In genomic region chr7:124723012-124723411, GRCh38 we compare ENCODE assay signal across 15 cellular contexts. TPM values are rescaled to one million over a fixed set of nuclear protein-coding genes. Genes with fewer than 3 reads are reported as not detected.
A peak's percentile ranks its signal among the peaks of the same experiment; 100 is the strongest.
DNase-seq lines count a peak whose midpoint lies in the region; ATAC-seq, FAIRE-seq and TF ChIP-seq lines count a peak whose summit lies in the region.
"Had no signal": no experiment of that assay in that cellular context is flagged by ENCODE, and none has a peak within 500 bp of the region (broad histone marks: within the 10 kb centered on the region; RNA-seq: fewer than 3 reads in every experiment).

No MANE protein-coding gene starts in this region.

- H3K9ac ChIP-seq in H1 (replicated peaks in 1 of 4; ENCODE audit: extremely low read depth in 1 of 4, low read depth in 3 of 4, low read length in 3 of 4) (no peak overlapping the region), HepG2 (ENCODE audit: insufficient read depth, low read depth, low read length) (no peak overlapping the region), Karpas-422 (ENCODE audit: low read length) (no peak overlapping the region)

- H3K36me3 Mint-ChIP-seq in activated CD4-positive, alpha-beta T cell treated with anti-CD3 and anti-CD28 coated beads, Interleukin-2, amount 10 ng/mL, durations not matched to agents 7 days and 5 days (ENCODE audit: low read depth) = no peaks in the 10 kb centered on the region

- no peaks in the 10 kb centered on the region for H3K9me2 ChIP-seq in Karpas-422 (replicated peaks; ENCODE audit: insufficient read depth, low read length)

- ATAC-seq in Panc1 = peak; percentile 38; the same call in 1 of the 2 replicates
- no peak for ATAC-seq in HepG2
- ATAC-seq: activated T-helper 17 cell treated with anti-CD3 and anti-CD28 coated beads, Interleukin-2, amount 50 U/mL, for 72 hours; left lobe of liver had no signal

- 89% methylated on average over 2 of the region's 2 CpGs; no CpG with 5 or more reads in 1 of the 2 experiments for WGBS in H1 (ENCODE audit: extremely low coverage in 1 of 2, insufficient coverage in 1 of 2, insufficient read length in 1 of 2, insufficient replicate concordance in 2 of 2, low coverage in 1 of 2, low lambda C conversion rate in 2 of 2, missing lambda C conversion rate in 1 of 2), 2 experiments
- 17% methylated on average over 2 of the region's 2 CpGs for WGBS in HepG2 (ENCODE audit: low lambda C conversion rate)

- H3K4me3 Mint-ChIP-seq in activated CD4-positive, alpha-beta T cell treated with anti-CD3 and anti-CD28 coated beads, Interleukin-2, amount 10 ng/mL, durations not matched to agents 7 days and 5 days = no peak overlapping the region
- H3K4me3 Mint-ChIP-seq: activated T-helper 17 cell treated with anti-CD3 and anti-CD28 coated beads, Interleukin-2, amount 50 U/mL, for 72 hours; neural crest cell had no signal

- H4K91ac ChIP-seq in H1 (replicated peaks; ENCODE audit: insufficient read length, low read length) = no peak overlapping the region

- peak; percentile 19 for FAIRE-seq in H1 (lab: Jason Lieb, UNC)
- FAIRE-seq in HepG2 (lab: Jason Lieb, UNC) = no peak

- no peaks in the 10 kb centered on the region for H3K9me3 ChIP-seq in Panc1 (ENCODE audit: control insufficient read depth, insufficient read depth, low read depth, low read length)
- no peaks in the 10 kb centered on the region for H3K9me3 ChIP-seq in H1 (ENCODE audit: insufficient read depth in 2 of 2, low read depth in 1 of 2, low read length in 1 of 2)
- no peaks in the 10 kb centered on the region for H3K9me3 ChIP-seq in HepG2 (ENCODE audit: low read length)
- no peaks in the 10 kb centered on the region for H3K9me3 ChIP-seq in Karpas-422 (ENCODE audit: low read length)
- H3K9me3 ChIP-seq: vagina had no signal

- no peak overlapping the region for H2BK5ac ChIP-seq in H1 (ENCODE audit: low read depth, low read length)

- no peak for TF ChIP-seq RAD21 in H1 (IDR thresholded peaks at IDR 0.05 in 1 of 2, conservative IDR thresholded peaks at IDR 0.05 in 1 of 2; ENCODE audit: low read depth in 2 of 2, low read length in 2 of 2)
- no peak for TF ChIP-seq RAD21 in HepG2 (CRISPR knock-in tag; IDR thresholded peaks at IDR 0.05)

- no peak overlapping the region for H3K14ac ChIP-seq in H1 (ENCODE audit: insufficient read length)

- H3K4ac ChIP-seq in H1 (replicated peaks; ENCODE audit: insufficient read length, low read depth, low read length) = no peak overlapping the region

- no peak for TF ChIP-seq POLR2A in H1 (IDR thresholded peaks at IDR 0.05; ENCODE audit: control extremely low read depth in 1 of 2, low read depth in 2 of 2, low read length in 2 of 2)
- no peak for TF ChIP-seq POLR2A in HepG2 (IDR thresholded peaks at IDR 0.05; ENCODE audit: insufficient read depth in 1 of 2, low read depth in 2 of 2, low read length in 2 of 2)

- no peak overlapping the region for H2BK15ac ChIP-seq in H1 (ENCODE audit: low read length)

- no peak overlapping the region for H2BK12ac ChIP-seq in H1 (ENCODE audit: low read depth, low read length)

- H2AFZ ChIP-seq in H1 (ENCODE audit: low read length) (no peak overlapping the region), HepG2 (ENCODE audit: low read length) (no peak overlapping the region), Karpas-422 (ENCODE audit: low read length) (no peak overlapping the region)

- no peak overlapping the region for H4K5ac ChIP-seq in H1 (ENCODE audit: insufficient read length, low read depth, low read length)

- TF ChIP-seq CTCF in Panc1 (IDR thresholded peaks at IDR 0.05) (no peak), H1 (IDR thresholded peaks at IDR 0.05; ENCODE audit: control extremely low read depth in 1 of 3, insufficient read depth in 1 of 3, low read depth in 1 of 3, low read length in 3 of 3) (no peak), HepG2 (CRISPR knock-in tag; IDR thresholded peaks at IDR 0.05) (no peak)

- H3K36me3 ChIP-seq in Panc1 (ENCODE audit: control insufficient read depth, insufficient read depth, low read length) = no peaks in the 10 kb centered on the region
- H3K36me3 ChIP-seq in H1 (ENCODE audit: control insufficient read depth in 2 of 4, insufficient read depth in 4 of 4, low read length in 3 of 4) = no peaks in the 10 kb centered on the region
- H3K36me3 ChIP-seq in HepG2 (replicated peaks in 1 of 2; ENCODE audit: control insufficient read depth in 1 of 2, insufficient read depth in 2 of 2, low read length in 2 of 2) = no peaks in the 10 kb centered on the region
- no peaks in the 10 kb centered on the region for H3K36me3 ChIP-seq in Karpas-422 (ENCODE audit: insufficient read depth, low read length)
- H3K36me3 ChIP-seq: vagina had no signal

- POLR2A ChIA-PET in Panc1 (lab: Charles Lee) = no interaction called here
- POLR2A ChIA-PET in H1 (lab: Charles Lee; ENCODE audit: partially characterized antibody) = no interaction called here
- POLR2A ChIA-PET in HepG2 (lab: Yijun Ruan, JAX) = no interaction called here
- POLR2A ChIA-PET in activated CD4-positive, alpha-beta T cell treated with anti-CD3 and anti-CD28 coated beads, Interleukin-2, amount 10 ng/mL, durations not matched to agents 7 days and 5 days (lab: Charles Lee) = no interaction called here

- H3K4me3 ChIP-seq in Panc1 (ENCODE audit: low read depth in 2 of 2, low read length in 2 of 2) (no peak overlapping the region), H1 (ENCODE audit: extremely low read depth in 1 of 4, insufficient read depth in 2 of 4, low read depth in 3 of 4, low read length in 4 of 4) (no peak overlapping the region), HepG2 (replicated peaks in 1 of 3; ENCODE audit: insufficient read depth in 1 of 3, low read depth in 2 of 3, low read length in 3 of 3) (no peak overlapping the region), Karpas-422 (ENCODE audit: low read length) (no peak overlapping the region)
- H3K4me3 ChIP-seq: vagina had no signal

- H3K27me3 ChIP-seq in Panc1 (ENCODE audit: control insufficient read depth, insufficient read depth, low read length) (no peaks in the 10 kb centered on the region), H1 (replicated peaks in 1 of 4; ENCODE audit: control insufficient read depth in 3 of 4, extremely low read depth in 1 of 4, insufficient read depth in 3 of 4, low read length in 3 of 4) (no peaks in the 10 kb centered on the region), HepG2 (ENCODE audit: control insufficient read depth in 1 of 2, insufficient read depth in 2 of 2, low read length in 2 of 2) (no peaks in the 10 kb centered on the region), Karpas-422 (ENCODE audit: low read length) (no peaks in the 10 kb centered on the region)
- H3K27me3 ChIP-seq: vagina had no signal

- H2AK5ac ChIP-seq in H1 (ENCODE audit: low read depth, low read length) = no peak overlapping the region

- no peak overlapping the region for H3K4me2 ChIP-seq in H1 (ENCODE audit: insufficient read depth in 1 of 2, low read depth in 2 of 2, low read length in 2 of 2)
- no peak overlapping the region for H3K4me2 ChIP-seq in HepG2 (ENCODE audit: low read depth, low read length)
- H3K4me2 ChIP-seq in Karpas-422 (ENCODE audit: low read depth, low read length, poor library complexity, severe bottlenecking) = no peak overlapping the region

- no peak overlapping the region for H2BK20ac ChIP-seq in H1 (ENCODE audit: low read length)

- no TSS peak for BruUV-seq in Panc1 (replicated peaks; lab: Mats Ljungman, UMichigan)
- BruUV-seq in HepG2 (replicated peaks; lab: Mats Ljungman, UMichigan) = no TSS peak

- in situ Hi-C loops in Caki2 (cut with HindIII; ENCODE audit: low pct_unique_long_range_greater_than_20kb, low sequenced_read_pairs) = no loop called here
- in situ Hi-C loops in Panc1 (cut with HindIII; ENCODE audit: low pct_unique_long_range_greater_than_20kb, low sequenced_read_pairs) = no loop called here
- in situ Hi-C loops in HepG2 (cut with HindIII; ENCODE audit: extremely low pct_ligation_motif_present, low pct_unique_long_range_greater_than_20kb) = no loop called here

- intact Hi-C loops in Panc1 (cut with micrococcal nuclease; ENCODE audit: unreplicated experiment) (no loop called here), HepG2 (cut with micrococcal nuclease; ENCODE audit: unreplicated experiment) (no loop called here)

- CTCF ChIA-PET in Panc1 (lab: Charles Lee) (no interaction called here), H1 (lab: Charles Lee; ENCODE audit: partially characterized antibody) (interaction anchor here (1.5 kb wide), 1 partner anchor 13 kb away, joined by 5 read pairs; no protein-coding TSS in a partner anchor), HepG2 (lab: Yijun Ruan, JAX; ENCODE audit: low intra/inter-chr PET ratio, low total read pairs) (no interaction called here)
- CTCF ChIA-PET in activated CD4-positive, alpha-beta T cell treated with anti-CD3 and anti-CD28 coated beads, Interleukin-2, amount 10 ng/mL, durations not matched to agents 7 days and 5 days (lab: Charles Lee) = no interaction called here

- H4K8ac ChIP-seq in H1 (ENCODE audit: extremely low read depth, insufficient read depth, low read length) = no peak overlapping the region

- DNase-seq in Caki2 (ENCODE audit: low read depth) = peak; percentile 40
- no peak for DNase-seq in Panc1 (ENCODE audit: low read depth, low spot score)
- no peak for DNase-seq in H1 (ENCODE audit: low read depth in 1 of 2, low spot score in 2 of 2)
- DNase-seq in HepG2 (ENCODE audit: low spot score) = peak; percentile 16
- DNase-seq in activated CD4-positive, alpha-beta T cell treated with anti-CD3 and anti-CD28 coated beads, Interleukin-2, amount 10 ng/mL, durations not matched to agents 7 days and 5 days = no peak
- no peak for DNase-seq in Karpas-422
- no peak for DNase-seq in COLO668 (lab: John Stamatoyannopoulos, UW; ENCODE audit: unreplicated experiment)
- DNase-seq in T-helper 9 cell = no peak
- DNase-seq: cerebellar nuclear complex; NCI-H524 treated with DMSO at 0.1 percent for 48 hours; stimulated activated CD4-positive, alpha-beta T cell treated with anti-CD3 and anti-CD28 coated beads, Interleukin-12 subunit alpha, Interleukin-12 subunit beta, amount 100 ng/mL, for 4 hours had no signal

- no peaks in the 10 kb centered on the region for H3K79me2 ChIP-seq in H1 (ENCODE audit: control insufficient read depth in 1 of 2, insufficient read depth in 2 of 2, low read length in 2 of 2)
- H3K79me2 ChIP-seq in HepG2 (ENCODE audit: insufficient read depth, low read length) = no peaks in the 10 kb centered on the region
- no peaks in the 10 kb centered on the region for H3K79me2 ChIP-seq in Karpas-422 (ENCODE audit: low read length)

- no peak for TF ChIP-seq EP300 in H1 (IDR thresholded peaks at IDR 0.05; ENCODE audit: borderline replicate concordance in 1 of 2, low read depth in 2 of 2, low read length in 2 of 2)
- no peak for TF ChIP-seq EP300 in HepG2 (IDR thresholded peaks at IDR 0.05; ENCODE audit: low read depth in 2 of 2, low read length in 2 of 2)
- no peak for TF ChIP-seq EP300 in HepG2 (CRISPR knock-in tag; IDR thresholded peaks at IDR 0.05; ENCODE audit: borderline replicate concordance)

- H3K23ac ChIP-seq in H1 (ENCODE audit: insufficient read length) = no peak overlapping the region

- no peaks in the 10 kb centered on the region for H3K27me3 Mint-ChIP-seq in activated CD4-positive, alpha-beta T cell treated with anti-CD3 and anti-CD28 coated beads, Interleukin-2, amount 10 ng/mL, durations not matched to agents 7 days and 5 days
- H3K27me3 Mint-ChIP-seq: activated T-helper 17 cell treated with anti-CD3 and anti-CD28 coated beads, Interleukin-2, amount 50 U/mL, for 72 hours had no signal

- no peak overlapping the region for H3K27ac Mint-ChIP-seq in activated CD4-positive, alpha-beta T cell treated with anti-CD3 and anti-CD28 coated beads, Interleukin-2, amount 10 ng/mL, durations not matched to agents 7 days and 5 days
- H3K27ac Mint-ChIP-seq: activated T-helper 17 cell treated with anti-CD3 and anti-CD28 coated beads, Interleukin-2, amount 50 U/mL, for 72 hours had no signal

- no peaks in the 10 kb centered on the region for H3K9me3 Mint-ChIP-seq in activated CD4-positive, alpha-beta T cell treated with anti-CD3 and anti-CD28 coated beads, Interleukin-2, amount 10 ng/mL, durations not matched to agents 7 days and 5 days
- H3K9me3 Mint-ChIP-seq: activated T-helper 17 cell treated with anti-CD3 and anti-CD28 coated beads, Interleukin-2, amount 50 U/mL, for 72 hours had no signal

- no peak overlapping the region for H3K56ac ChIP-seq in H1 (replicated peaks; ENCODE audit: insufficient read length, low read depth, low read length)

- H3K27ac ChIP-seq in Panc1 (ENCODE audit: low read length) (no peak overlapping the region), H1 (ENCODE audit: low read depth, low read length) (no peak overlapping the region), HepG2 (ENCODE audit: extremely low read length, insufficient read depth, low read length) (no peak overlapping the region), Karpas-422 (ENCODE audit: low read length) (no peak overlapping the region)
- H3K27ac ChIP-seq: vagina had no signal

- H3K4me1 ChIP-seq in Panc1 (ENCODE audit: control insufficient read depth, insufficient read depth, low read length) = no peaks in the 10 kb centered on the region
- peaks cover 0 to 6% (median 2%) of the 10 kb centered on the region in 4 experiments; a peak in 2 of 7 replicates for H3K4me1 ChIP-seq in H1 (replicated peaks in 1 of 4; ENCODE audit: control insufficient read depth in 3 of 4, insufficient read depth in 4 of 4, low read length in 3 of 4)
- H3K4me1 ChIP-seq in HepG2 (ENCODE audit: insufficient read depth, low read length) = peaks cover 22% of the 10 kb centered on the region
- no peaks in the 10 kb centered on the region for H3K4me1 ChIP-seq in Karpas-422 (ENCODE audit: low read length)
- H3K4me1 ChIP-seq: vagina had no signal

- H3K18ac ChIP-seq in H1 (ENCODE audit: extremely low read depth, low read length) = no peak overlapping the region

- H4K20me1 ChIP-seq in H1 (replicated peaks in 1 of 2; ENCODE audit: control insufficient read depth in 1 of 2, insufficient read depth in 2 of 2, low read length in 2 of 2) (no peaks in the 10 kb centered on the region), HepG2 (ENCODE audit: insufficient read depth, low read length) (no peaks in the 10 kb centered on the region), Karpas-422 (ENCODE audit: insufficient read depth, low read depth, low read length) (no peaks in the 10 kb centered on the region)

- no peaks in the 10 kb centered on the region for H3K23me2 ChIP-seq in H1 (ENCODE audit: low read depth, low read length)

- H3K79me1 ChIP-seq in H1 (ENCODE audit: low read depth, low read length) = no peaks in the 10 kb centered on the region

- no peaks in the 10 kb centered on the region for H3K4me1 Mint-ChIP-seq in activated CD4-positive, alpha-beta T cell treated with anti-CD3 and anti-CD28 coated beads, Interleukin-2, amount 10 ng/mL, durations not matched to agents 7 days and 5 days
- H3K4me1 Mint-ChIP-seq: activated T-helper 17 cell treated with anti-CD3 and anti-CD28 coated beads, Interleukin-2, amount 50 U/mL, for 72 hours had no signal

- H2BK120ac ChIP-seq in H1 (replicated peaks; ENCODE audit: low read depth, low read length) = no peak overlapping the region

RNA-seq across cellular contexts. Expression of gene GPR37, which starts 42.6 kb away (rescaled TPM):
- total RNA-seq in Caki2 (2014; rRNA removed; shearing (Covaris generic); ENCODE audit: low replicate concordance) = not detected in 2 replicates
- 1.3 TPM for total RNA-seq in Panc1 (2021; ENCODE audit: unreplicated experiment)
- polyA plus RNA-seq in Panc1 (2012; ENCODE audit: insufficient read length) = 0.59 TPM
- 15.5 and 17.4 TPM in 2 replicates for total RNA-seq in H1 (2021; fragmentation: NEBNext Ultra II Directional; extraction: Animal tissue kit (Norgen Biotek cat#: 25700))
- 1.5 and 3.1 TPM in 2 replicates for polyA plus RNA-seq in H1 (2011; rRNA removed)
- polyA plus RNA-seq in H1 (2011; cell fraction: cytosol; rRNA removed) = 2.2 TPM
- 3.0 TPM for polyA plus RNA-seq in H1 (2011; cell fraction: nucleus; rRNA removed)
- polyA plus RNA-seq in H1 (2012, experiment 1 of 2) = 5.0 to 7.8 TPM (median 6.1 TPM) in 4 replicates
- 5.4 TPM for polyA plus RNA-seq in H1 (2012, experiment 2 of 2)
- polyA plus RNA-seq in H1 (2013, experiment 1 of 2) = 24.4 TPM
- 24.6 TPM for polyA plus RNA-seq in H1 (2013, experiment 2 of 2)
- 3.4 and 4.6 TPM in 2 replicates for polyA minus RNA-seq in H1 (2011; rRNA and poly(A)+ RNA removed)
- 2.7 TPM for polyA minus RNA-seq in H1 (2011; cell fraction: cytosol; rRNA and poly(A)+ RNA removed)
- polyA minus RNA-seq in H1 (2011; cell fraction: nucleus; rRNA and poly(A)+ RNA removed) = 5.5 TPM
- not detected in 2 replicates for total RNA-seq in HepG2 (2016; rRNA removed; fragmentation: Illumina TruSeq; extraction: Trizol)
- not detected in 2 replicates for total RNA-seq in HepG2 (2016; cell fraction: cytosol; rRNA removed; fragmentation: Illumina TruSeq; extraction: Trizol; ENCODE audit: low read depth)
- not detected in 2 replicates for total RNA-seq in HepG2 (2016; cell fraction: insoluble cytoplasmic fraction; rRNA removed; fragmentation: Illumina TruSeq; extraction: Trizol)
- total RNA-seq in HepG2 (2016; cell fraction: membrane; rRNA removed; fragmentation: Illumina TruSeq; extraction: Trizol) = not detected in 2 replicates
- total RNA-seq in HepG2 (2016; cell fraction: nucleus; rRNA removed; fragmentation: Illumina TruSeq; extraction: Trizol) = not detected in 2 replicates
- polyA plus RNA-seq in HepG2 (2011; rRNA removed) = not detected in 2 replicates
- polyA plus RNA-seq in HepG2 (2011; cell fraction: cytosol; rRNA removed) = not detected in 2 replicates
- polyA plus RNA-seq in HepG2 (2011; cell fraction: nucleus; rRNA removed) = 0.03 TPM in 1 of 2 replicates, not detected in the other
- polyA plus RNA-seq in HepG2 (2012) = not detected in 2 replicates
- not detected in 2 replicates for polyA plus RNA-seq in HepG2 (2016; cell fraction: cytosol; fragmentation: Illumina TruSeq; extraction: Trizol; ENCODE audit: low read depth)
- not detected in 2 replicates for polyA plus RNA-seq in HepG2 (2016; cell fraction: insoluble cytoplasmic fraction; fragmentation: Illumina TruSeq; extraction: Trizol; ENCODE audit: low read depth)
- not detected in 2 replicates for polyA plus RNA-seq in HepG2 (2016; cell fraction: membrane; fragmentation: Illumina TruSeq; extraction: Trizol; ENCODE audit: low read depth)
- not detected in 2 replicates for polyA plus RNA-seq in HepG2 (2016; cell fraction: nucleus; fragmentation: Illumina TruSeq; extraction: Trizol; ENCODE audit: insufficient read depth, low read depth)
- 0.61 TPM in 1 of 2 replicates, not detected in the other for polyA minus RNA-seq in HepG2 (2011; rRNA and poly(A)+ RNA removed; ENCODE audit: low replicate concordance)
- polyA minus RNA-seq in HepG2 (2011; cell fraction: cytosol; rRNA and poly(A)+ RNA removed) = not detected in 2 replicates
- not detected in 2 replicates for polyA minus RNA-seq in HepG2 (2011; cell fraction: nucleus; rRNA and poly(A)+ RNA removed)
- total RNA-seq in activated CD4-positive, alpha-beta T cell treated with anti-CD3 and anti-CD28 coated beads, Interleukin-2, amount 10 ng/mL, durations not matched to agents 7 days and 5 days = not detected
- total RNA-seq in Karpas-422 (2014; rRNA removed; shearing (Covaris generic); ENCODE audit: low replicate concordance) = not detected in 2 replicates
- total RNA-seq: activated T-helper 17 cell treated with anti-CD3 and anti-CD28 coated beads, Interleukin-2, amount 50 U/mL, for 72 hours had no signal

Comparison
In these comparisons a context has a peak if more than half of its experiments do, and no peak if none do; other contexts are left out.
1. DNase-seq: peak in Caki2 (single experiment) and HepG2 (single experiment); none in Panc1 (single experiment), H1 (0 of 2), activated CD4-positive, alpha-beta T cell treated with anti-CD3 and anti-CD28 coated beads, Interleukin-2, amount 10 ng/mL, durations not matched to agents 7 days and 5 days (single experiment), Karpas-422 (single experiment), COLO668 (single experiment) and T-helper 9 cell (single experiment).